ENCODE assay signal across 1 cellular context in genomic region chr16:85288869-85289660, GRCh38.
TF ChIP-seq lines count a peak whose summit lies in the region.

No MANE protein-coding gene starts in this region.

TF ChIP-seq in HepG2, 621 proteins besides CTCF, POLR2A, EP300 and RAD21 (continued from another document):
- peak; percentile 69; the same call in 1 of the 2 replicates for TF ChIP-seq ZNF646 (CRISPR knock-in tag; IDR thresholded peaks at IDR 0.05)
- TF ChIP-seq ZNF414 (CRISPR knock-in tag; IDR thresholded peaks at IDR 0.05): peak; percentile 91
- peak; percentile 92; the same call in 1 of the 2 replicates for TF ChIP-seq ZNF292 (CRISPR knock-in tag; IDR thresholded peaks at IDR 0.05; ENCODE audit: borderline replicate concordance, low read depth)
- no peak for TF ChIP-seq SMAD9 (CRISPR knock-in tag; IDR thresholded peaks at IDR 0.05)
- TF ChIP-seq ZNF781 (CRISPR knock-in tag; IDR thresholded peaks at IDR 0.05; ENCODE audit: borderline replicate concordance, not compliant biosample characterization): peak; percentile 63
- TF ChIP-seq ZNF501 (CRISPR knock-in tag; IDR thresholded peaks at IDR 0.05): peak; percentile 19; the same call in 1 of the 2 replicates
- peak; percentile 90 for TF ChIP-seq ZGPAT (CRISPR knock-in tag; IDR thresholded peaks at IDR 0.05)
- TF ChIP-seq TBL1XR1 (IDR thresholded peaks at IDR 0.05; ENCODE audit: borderline replicate concordance, low read length, partially characterized antibody): peak; percentile 41
- TF ChIP-seq TFE3 (CRISPR knock-in tag; IDR thresholded peaks at IDR 0.05): peak; percentile 88
- no peak for TF ChIP-seq HCFC1 (IDR thresholded peaks at IDR 0.05; ENCODE audit: low read depth, low read length)
- peak; percentile 66 for TF ChIP-seq ASH2L (IDR thresholded peaks at IDR 0.05; ENCODE audit: insufficient read length, low read depth, low read length)
